ENCODE assay signal across 8 cellular contexts in the genomic region with DNA sequence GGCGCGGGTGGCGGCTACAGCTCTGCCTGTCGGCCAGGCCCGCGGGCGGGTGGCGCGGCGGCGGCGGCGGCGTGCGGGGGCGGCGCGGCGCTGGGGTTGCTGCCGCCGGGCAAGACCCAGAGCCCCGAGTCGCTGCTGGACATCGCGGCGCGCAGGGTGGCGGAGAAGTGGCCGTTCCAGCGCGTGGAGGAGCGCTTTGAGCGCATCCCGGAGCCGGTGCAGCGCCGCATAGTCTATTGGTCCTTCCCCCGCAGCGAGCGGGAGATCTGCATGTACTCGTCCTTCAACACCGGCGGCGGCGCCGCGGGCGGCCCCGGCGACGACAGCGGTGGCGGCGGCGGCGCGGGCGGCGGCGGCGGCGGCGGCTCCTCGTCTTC. TPM values are rescaled to one million over a fixed set of nuclear protein-coding genes. Genes with fewer than 3 reads are reported as not detected.
DNase-seq lines count a peak whose midpoint lies in the region; ATAC-seq and TF ChIP-seq lines count a peak whose summit lies in the region.

No MANE protein-coding gene starts in this region.

- H3K27me3 ChIP-seq in CD4-positive, alpha-beta memory T cell (ENCODE audit: insufficient read depth, low read length), result no peaks in the 10 kb centered on the region
- H3K27me3 ChIP-seq in mammary epithelial cell (ENCODE audit: insufficient read depth, low read length), result no peaks in the 10 kb centered on the region
- H3K27me3 ChIP-seq in left lung, result peaks cover 0 to 19% of the 10 kb centered on the region in 2 donors
- no peaks in the 10 kb centered on the region for H3K27me3 ChIP-seq in thoracic aorta (replicated peaks; ENCODE audit: insufficient read depth)

- in situ Hi-C loops in mammary epithelial cell (cut with MboI; ENCODE audit: low sequenced_read_pairs in 2 of 2), result loop anchor here in 1 of 2 donors (25.0 kb wide), 1 partner anchor 370 kb away; no protein-coding TSS in a partner anchor

- peak overlapping the region in 5 of 7 donors; percentile 59 to 99 (median 83) for H3K27ac Mint-ChIP-seq in CD4-positive, alpha-beta memory T cell

- no peaks in the 10 kb centered on the region for H3K36me3 ChIP-seq in CD4-positive, alpha-beta memory T cell (ENCODE audit: insufficient read depth, low read length)
- H3K36me3 ChIP-seq in mammary epithelial cell (ENCODE audit: insufficient read depth, low read length) (no peaks in the 10 kb centered on the region), left lung (no peaks in the 10 kb centered on the region), thoracic aorta (no peaks in the 10 kb centered on the region)

- H3K9me3 ChIP-seq in CD4-positive, alpha-beta memory T cell (ENCODE audit: control insufficient read depth in 1 of 2, low read length in 2 of 2), result no peaks in the 10 kb centered on the region
- no peaks in the 10 kb centered on the region for H3K9me3 ChIP-seq in mammary epithelial cell (replicated peaks; ENCODE audit: insufficient read depth, low read length)
- no peaks in the 10 kb centered on the region for H3K9me3 ChIP-seq in left lung
- no peaks in the 10 kb centered on the region for H3K9me3 ChIP-seq in thoracic aorta

- peaks cover 0 to 2% (median 0%) of the 10 kb centered on the region in 8 donors for H3K9me3 Mint-ChIP-seq in CD4-positive, alpha-beta memory T cell

- no TSS peak for BruUV-seq in mammary epithelial cell (replicated peaks; lab: Mats Ljungman, UMichigan)

- H4K20me1 ChIP-seq in mammary epithelial cell (ENCODE audit: insufficient read depth, low read length), result peaks cover 1% of the 10 kb centered on the region

- H3K36me3 Mint-ChIP-seq in CD4-positive, alpha-beta memory T cell, result peaks cover 10 to 13% of the 10 kb centered on the region in 2 donors

- H3K27ac ChIP-seq in CD4-positive, alpha-beta memory T cell (ENCODE audit: low read depth, low read length), result no peak overlapping the region
- H3K27ac ChIP-seq in RWPE1 (peak overlapping the region; percentile 96), mammary epithelial cell (ENCODE audit: insufficient read depth, low read depth, low read length) (peak overlapping the region; percentile 48), left lung (peak overlapping the region; percentile 72 to 91), thoracic aorta (peak overlapping the region; percentile 42 to 67)

- H3K4me1 Mint-ChIP-seq in CD4-positive, alpha-beta memory T cell, result peaks cover 22 to 51% (median 29%) of the 10 kb centered on the region in 4 donors

- CTCF ChIA-PET in CD4-positive, alpha-beta memory T cell (lab: Charles Lee; ENCODE audit: partially characterized antibody), result interaction anchor here (1.0 to 2.0 kb wide), 2 partner anchors 15 to 16 kb away, joined by 4 to 5 read pairs; no protein-coding TSS in a partner anchor
- CTCF ChIA-PET in RWPE1 (lab: Yijun Ruan, JAX) (interaction anchor here (0.6 kb wide), 1 partner anchor 150 kb away, joined by 4 read pairs; no protein-coding TSS in a partner anchor), mammary epithelial cell (lab: Charles Lee; ENCODE audit: low non-redundant PET) (no interaction called here)

- peaks cover 50% of the 10 kb centered on the region for H3K79me2 ChIP-seq in mammary epithelial cell (ENCODE audit: insufficient read depth, low read length)

- no CpG with 5 or more reads among the region's 64 CpGs for WGBS in mammary epithelial cell (ENCODE audit: low coverage, missing lambda C conversion rate)

- H3K4me3 Mint-ChIP-seq in CD4-positive, alpha-beta memory T cell, result peak overlapping the region; percentile 65 to 100 (median 88)

- no peak overlapping the region for H3K4me3 ChIP-seq in CD4-positive, alpha-beta memory T cell (ENCODE audit: low read length in 2 of 2)
- peak overlapping the region in 2 of 3 experiments; percentile 85 to 93 for H3K4me3 ChIP-seq in mammary epithelial cell (replicated peaks in 1 of 3; ENCODE audit: insufficient read depth in 1 of 3, low read depth in 2 of 3, low read length in 3 of 3)
- peak overlapping the region in 1 of 2 donors; percentile 73 for H3K4me3 ChIP-seq in left lung
- peak overlapping the region; percentile 61 for H3K4me3 ChIP-seq in thoracic aorta

- H3K9ac ChIP-seq in mammary epithelial cell (ENCODE audit: insufficient read depth, low read length), result peak overlapping the region; percentile 63

- DNase-seq in CD4-positive, alpha-beta memory T cell, result peak in 4 of 5 donors; percentile 53 to 59 (median 56)
- DNase-seq in RWPE1 (ENCODE audit: low spot score) (no peak), mammary epithelial cell (peak; percentile 26), left lung (peak; percentile 55 to 88), thoracic aorta (ENCODE audit: low spot score) (no peak), MV-4-11 (lab: John Stamatoyannopoulos, UW) (no peak), putamen (ENCODE audit: low spot score) (no peak)

- intact Hi-C loops in CD4-positive, alpha-beta memory T cell (cut with micrococcal nuclease), result loop anchor here (1.0 to 5.0 kb wide), 7 partner anchors 55 to 1080 kb away; a partner anchor contains a TSS
- intact Hi-C loops in mammary epithelial cell (cut with micrococcal nuclease), result loop anchor here (1.0 to 5.0 kb wide), 3 partner anchors 76 to 585 kb away; no protein-coding TSS in a partner anchor
- intact Hi-C loops in left lung (cut with DNase I), result no loop called here

- H3K4me2 ChIP-seq in mammary epithelial cell (ENCODE audit: insufficient read depth, low read depth, low read length), result peak overlapping the region; percentile 61

- H3K27me3 Mint-ChIP-seq in CD4-positive, alpha-beta memory T cell, result peaks cover 12 to 16% of the 10 kb centered on the region in 2 donors

- peak; percentile 3 for ATAC-seq in GM19455 (IDR thresholded peaks at IDR 0.05; ENCODE audit: unreplicated experiment)
- ATAC-seq in left lung, result no peak
- peak; percentile 2 for ATAC-seq in thoracic aorta (ENCODE audit: insufficient number of reproducible peaks, low FRiP score, low read depth)

- no peak overlapping the region for H2AFZ ChIP-seq in mammary epithelial cell (ENCODE audit: low read depth, low read length)

- peaks cover 24% of the 10 kb centered on the region for H3K4me1 ChIP-seq in CD4-positive, alpha-beta memory T cell (ENCODE audit: insufficient read depth, low read length)
- H3K4me1 ChIP-seq in mammary epithelial cell (ENCODE audit: insufficient read depth, low read length) (peaks cover 43% of the 10 kb centered on the region), left lung (peaks cover 13 to 51% of the 10 kb centered on the region in 2 donors), thoracic aorta (ENCODE audit: control insufficient read depth in 1 of 2, low read depth in 2 of 2) (peaks cover 10 to 42% of the 10 kb centered on the region in 2 donors)

- TF ChIP-seq CTCF in RWPE1 (conservative IDR thresholded peaks at IDR 0.05; ENCODE audit: low read depth), result no peak
- TF ChIP-seq CTCF in mammary epithelial cell (conservative IDR thresholded peaks at IDR 0.05 in 1 of 2, IDR thresholded peaks at IDR 0.05 in 1 of 2; ENCODE audit: extremely low read depth in 1 of 2, insufficient read depth in 1 of 2, low read depth in 1 of 2, low read length in 2 of 2), result no peak
- no peak for TF ChIP-seq CTCF in left lung (IDR thresholded peaks at IDR 0.05)
- TF ChIP-seq CTCF in thoracic aorta (IDR thresholded peaks at IDR 0.05), result no peak

- POLR2A ChIA-PET in CD4-positive, alpha-beta memory T cell (lab: Charles Lee; ENCODE audit: partially characterized antibody), result interaction anchor here (0.6 to 2.9 kb wide), 5 partner anchors 54 to 1915 kb away, joined by 3 to 76 read pairs (median 15); a partner anchor contains a TSS
- POLR2A ChIA-PET in RWPE1 (lab: Yijun Ruan, JAX; ENCODE audit: low non-redundant PET), result no interaction called here

- dilution Hi-C loops in mammary epithelial cell (cut with HindIII; ENCODE audit: low sequenced_read_pairs), result no loop called here

RNA-seq across cellular contexts. Expression of a gene that starts 0.3 kb away (rescaled TPM):
- 10 to 100 TPM; 10.3 to 11.3 TPM for total RNA-seq in CD4-positive, alpha-beta memory T cell
- under 1 TPM; 0.23 to 0.68 TPM for polyA plus RNA-seq in CD4-positive, alpha-beta memory T cell
- 1 to 10 TPM; 9.3 to 9.7 TPM for total RNA-seq in mammary epithelial cell
- polyA plus RNA-seq in mammary epithelial cell, result 6.8 TPM
- polyA minus RNA-seq in mammary epithelial cell, result 2.3 TPM
- total RNA-seq in left lung, result 10 to 100 TPM; 17.5 to 20.3 TPM
- total RNA-seq in thoracic aorta, result 10 to 100 TPM; 10.6 to 18.8 TPM

Comparison
In these comparisons a context has a peak if more than half of its experiments do, and no peak if none do; other contexts are left out.
1. DNase-seq: peak in CD4-positive, alpha-beta memory T cell (4 of 5), mammary epithelial cell (single experiment) and left lung (2 of 2); none in RWPE1 (single experiment), thoracic aorta (single experiment), MV-4-11 (single experiment) and putamen (single experiment).
2. H3K4me3 ChIP-seq: peak in mammary epithelial cell (2 of 3) and thoracic aorta (single experiment); none in CD4-positive, alpha-beta memory T cell (0 of 2).
3. intact Hi-C loops: an anchor here in CD4-positive, alpha-beta memory T cell (1.0 to 5.0 kb wide) and mammary epithelial cell (1.0 to 5.0 kb wide); none called in left lung.